In genomic region chr21:41973861-41974751, GRCh38 we compare ENCODE assay signal across 8 cellular contexts. TPM values are rescaled to one million over a fixed set of nuclear protein-coding genes. Genes with fewer than 3 reads are reported as not detected.
DNase-seq lines count a peak whose midpoint lies in the region; ATAC-seq and TF ChIP-seq lines count a peak whose summit lies in the region.

No MANE protein-coding gene starts in this region.

- TF ChIP-seq CTCF in GM06990 (IDR thresholded peaks at IDR 0.05; ENCODE audit: insufficient read depth, low read length, poor library complexity, severe bottlenecking) (peak; percentile 21), NB4 (IDR thresholded peaks at IDR 0.05; ENCODE audit: low read depth, low read length) (no peak), MCF 10A (IDR thresholded peaks at IDR 0.05; ENCODE audit: unreplicated experiment) (no peak)

- H3K27ac Mint-ChIP-seq in MCF 10A (ENCODE audit: low read depth, unreplicated experiment): no peak overlapping the region

- POLR2A ChIA-PET in MCF 10A (lab: Yijun Ruan, JAX): no interaction called here

- H3K4me1 Mint-ChIP-seq in MCF 10A (ENCODE audit: insufficient read depth, unreplicated experiment): no peaks in the 10 kb centered on the region

- peaks cover 4% of the 10 kb centered on the region for H3K9me3 Mint-ChIP-seq in MCF 10A (ENCODE audit: unreplicated experiment)

- no peaks in the 10 kb centered on the region for H3K27me3 Mint-ChIP-seq in MCF 10A (ENCODE audit: insufficient read depth, unreplicated experiment)

- DNase-seq in GM06990 (ENCODE audit: extremely low read depth, insufficient read length): peak; percentile 40
- peak; percentile 89 for DNase-seq in NB4 (ENCODE audit: low read depth)
- peak; percentile 19 for DNase-seq in MCF 10A (ENCODE audit: unreplicated experiment)
- peak; percentile 82 for DNase-seq in mesenteric fat pad (ENCODE audit: low spot score)
- DNase-seq in hepatic stellate cell (ENCODE audit: low spot score): no peak
- no peak for DNase-seq in nucleus accumbens (lab: John Stamatoyannopoulos, UW)

- H3K36me3 Mint-ChIP-seq in MCF 10A (ENCODE audit: insufficient read depth, unreplicated experiment): no peaks in the 10 kb centered on the region

- BruUV-seq in MCF 10A (replicated peaks; lab: Mats Ljungman, UMichigan): no TSS peak

- CTCF ChIA-PET in MCF 10A (lab: Yijun Ruan, JAX): no interaction called here

- H3K4me3 ChIP-seq in GM06990 (replicated peaks; ENCODE audit: low read depth, low read length) (no peak overlapping the region), NB4 (ENCODE audit: low read depth, low read length) (no peak overlapping the region)

- no peaks in the 10 kb centered on the region for H3K27me3 ChIP-seq in GM06990 (replicated peaks; ENCODE audit: control insufficient read depth, insufficient read depth, low read length)

- intact Hi-C loops in MCF 10A (cut with micrococcal nuclease): no loop called here

- H3K4me3 Mint-ChIP-seq in MCF 10A (ENCODE audit: unreplicated experiment): no peak overlapping the region

- no peak for TF ChIP-seq POLR2A in NB4 (IDR thresholded peaks at IDR 0.05; ENCODE audit: extremely low read depth, insufficient read length)

- H3K36me3 ChIP-seq in GM06990 (ENCODE audit: control insufficient read depth, insufficient read depth, low read length): no peaks in the 10 kb centered on the region

- ATAC-seq in GM21576 (IDR thresholded peaks at IDR 0.05; ENCODE audit: unreplicated experiment): no peak
- ATAC-seq in GM18868 (IDR thresholded peaks at IDR 0.05; ENCODE audit: unreplicated experiment): no peak

RNA-seq across cellular contexts. Expression of gene C2CD2, which starts 20.3 kb away (rescaled TPM):
- 25.0 and 25.1 TPM in 2 replicates for total RNA-seq in MCF 10A (2022)
- total RNA-seq in mesenteric fat pad: 125 TPM

RNA-seq across cellular contexts. Expression of gene ZBTB21, which starts 36.1 kb away (rescaled TPM):
- total RNA-seq in MCF 10A (2022) (21.5 and 27.3 TPM in 2 replicates), mesenteric fat pad (19.8 TPM)

Comparison
In these comparisons a context has a peak if more than half of its experiments do, and no peak if none do; other contexts are left out.
1. DNase-seq: peak in GM06990 (single experiment), NB4 (single experiment), MCF 10A (single experiment) and mesenteric fat pad (single experiment); none in hepatic stellate cell (single experiment) and nucleus accumbens (0 of 56).